In genomic region chr16:75023019-75023418, GRCh38 we compare ENCODE assay signal across 1 cellular context.
TF ChIP-seq lines count a peak whose summit lies in the region.

No MANE protein-coding gene starts in this region.

TF ChIP-seq in SK-N-SH treated with all-trans-retinoic acid at 6 μM for 48 hours, 23 proteins besides CTCF, POLR2A, EP300 and RAD21 (continued from another document):
- TF ChIP-seq PATZ1 (CRISPR knock-in tag; IDR thresholded peaks at IDR 0.05; ENCODE audit: borderline replicate concordance) (no peak), CSRNP3 (CRISPR knock-in tag; IDR thresholded peaks at IDR 0.05) (no peak), ZFP3 (CRISPR knock-in tag; IDR thresholded peaks at IDR 0.05) (no peak), ZFP30 (CRISPR knock-in tag; IDR thresholded peaks at IDR 0.05) (no peak), OSR1 (CRISPR knock-in tag; IDR thresholded peaks at IDR 0.05) (no peak), CREB5 (CRISPR knock-in tag; IDR thresholded peaks at IDR 0.05; ENCODE audit: low read depth) (no peak), GLIS3 (CRISPR knock-in tag; IDR thresholded peaks at IDR 0.05) (no peak), ZNF70 (CRISPR knock-in tag; IDR thresholded peaks at IDR 0.05) (no peak), RARB (CRISPR knock-in tag; IDR thresholded peaks at IDR 0.05) (no peak), TSHZ2 (CRISPR knock-in tag; IDR thresholded peaks at IDR 0.05) (no peak), ISL1 (CRISPR knock-in tag; IDR thresholded peaks at IDR 0.05) (no peak), PPARA (CRISPR knock-in tag; IDR thresholded peaks at IDR 0.05; ENCODE audit: borderline replicate concordance) (no peak), CSDC2 (CRISPR knock-in tag; IDR thresholded peaks at IDR 0.05) (no peak), BACH2 (CRISPR knock-in tag; IDR thresholded peaks at IDR 0.05; ENCODE audit: borderline replicate concordance) (no peak)
